8 cellular contexts compared by ENCODE assay signal in genomic region chr19:39052243-39052746, GRCh38. TPM values are rescaled to one million over a fixed set of nuclear protein-coding genes. Genes with fewer than 3 reads are reported as not detected.
DNase-seq lines count a peak whose midpoint lies in the region; ATAC-seq, FAIRE-seq and TF ChIP-seq lines count a peak whose summit lies in the region.

No MANE protein-coding gene starts in this region.

- BruUV-seq in HepG2 (replicated peaks; lab: Mats Ljungman, UMichigan) = no TSS peak

- H3K27me3 ChIP-seq in HepG2 (ENCODE audit: control insufficient read depth in 1 of 2, insufficient read depth in 2 of 2, low read length in 2 of 2) = no peaks in the 10 kb centered on the region

- TF ChIP-seq POLR2A in HepG2 (IDR thresholded peaks at IDR 0.05; ENCODE audit: insufficient read depth in 1 of 2, low read depth in 2 of 2, low read length in 2 of 2) = no peak

- in situ Hi-C loops in HepG2 (cut with HindIII; ENCODE audit: extremely low pct_ligation_motif_present, low pct_unique_long_range_greater_than_20kb) = no loop called here

- H3K27ac ChIP-seq in HepG2 (ENCODE audit: extremely low read length, insufficient read depth, low read length) = no peak overlapping the region

- TF ChIP-seq EP300 in HepG2 (IDR thresholded peaks at IDR 0.05; ENCODE audit: low read depth in 2 of 2, low read length in 2 of 2) = no peak
- TF ChIP-seq EP300 in HepG2 (CRISPR knock-in tag; IDR thresholded peaks at IDR 0.05; ENCODE audit: borderline replicate concordance) = no peak

- DNase-seq in DMS53 (lab: John Stamatoyannopoulos, UW) = peak; percentile 69
- peak; percentile 55 for DNase-seq in activated CD4-positive, alpha-beta T cell treated with anti-CD3 and anti-CD28 coated beads for 1 hour
- DNase-seq in central memory CD4-positive, alpha-beta T cell = peak; percentile 60
- peak; percentile 48 for DNase-seq in HepG2 (ENCODE audit: low spot score)
- peak; percentile 22 to 56 (median 47) for DNase-seq in stimulated activated CD4-positive, alpha-beta T cell treated with anti-CD3 and anti-CD28 coated beads, TNF-alpha, amount 100 ng/mL, for 1 hour (ENCODE audit: low read depth in 3 of 3, low spot score in 1 of 3)

- TF ChIP-seq CTCF in LNCAP (IDR thresholded peaks at IDR 0.05) (peak; percentile 82), HepG2 (CRISPR knock-in tag; IDR thresholded peaks at IDR 0.05) (peak; percentile 94)

- H3K9me3 ChIP-seq in HepG2 (ENCODE audit: low read length) = peaks cover 5% of the 10 kb centered on the region; the same call in 1 of the 2 replicates

- H4K20me1 ChIP-seq in HepG2 (ENCODE audit: insufficient read depth, low read length) = no peaks in the 10 kb centered on the region

- H3K4me2 ChIP-seq in HepG2 (ENCODE audit: low read depth, low read length) = peak overlapping the region; percentile 19; the same call in 1 of the 2 replicates

- H3K79me2 ChIP-seq in HepG2 (ENCODE audit: insufficient read depth, low read length) = no peaks in the 10 kb centered on the region

- intact Hi-C loops in HepG2 (cut with micrococcal nuclease; ENCODE audit: unreplicated experiment) = loop anchor here (5.0 kb wide), 1 partner anchor 75 kb away; the partner anchor contains the start of gene FBXO17

- FAIRE-seq in HepG2 (lab: Jason Lieb, UNC) = no peak

- CTCF ChIA-PET in HepG2 (lab: Yijun Ruan, JAX; ENCODE audit: low intra/inter-chr PET ratio, low total read pairs) = interaction anchor here (0.7 kb wide), 1 partner anchor 90 kb away, joined by 3 read pairs; no protein-coding TSS in a partner anchor

- ATAC-seq in HepG2 = peak; percentile 88
- no peak for ATAC-seq in HG02588 (IDR thresholded peaks at IDR 0.05; ENCODE audit: unreplicated experiment)
- no peak for ATAC-seq in GM18861 (IDR thresholded peaks at IDR 0.05; ENCODE audit: unreplicated experiment)

- POLR2A ChIA-PET in HepG2 (lab: Yijun Ruan, JAX) = no interaction called here

- H3K9ac ChIP-seq in HepG2 (ENCODE audit: insufficient read depth, low read depth, low read length) = no peak overlapping the region

- peaks cover 40% of the 10 kb centered on the region for H3K4me1 ChIP-seq in HepG2 (ENCODE audit: insufficient read depth, low read length)

- no peak overlapping the region for H3K4me3 ChIP-seq in HepG2 (replicated peaks in 1 of 3; ENCODE audit: insufficient read depth in 1 of 3, low read depth in 2 of 3, low read length in 3 of 3)

- TF ChIP-seq RAD21 in HepG2 (CRISPR knock-in tag; IDR thresholded peaks at IDR 0.05) = peak; percentile 76

- 3% methylated on average over 8 of the region's 10 CpGs for WGBS in HepG2 (ENCODE audit: low lambda C conversion rate)

- no peaks in the 10 kb centered on the region for H3K36me3 ChIP-seq in HepG2 (replicated peaks in 1 of 2; ENCODE audit: control insufficient read depth in 1 of 2, insufficient read depth in 2 of 2, low read length in 2 of 2)

- no peak overlapping the region for H2AFZ ChIP-seq in HepG2 (ENCODE audit: low read length)

TF ChIP-seq in HepG2, 621 proteins besides CTCF, POLR2A, EP300 and RAD21 (continues in another document):
- TF ChIP-seq YY1 (IDR thresholded peaks at IDR 0.05; ENCODE audit: insufficient read depth, insufficient replicate concordance, low read depth, low read length) (no peak), UBTF (CRISPR knock-in tag; IDR thresholded peaks at IDR 0.05) (0 out of 2 replicates have a peak, but pooled peaks have one; percentile 40), ZNF782 (CRISPR knock-in tag; IDR thresholded peaks at IDR 0.05; ENCODE audit: borderline replicate concordance) (0 out of 2 replicates have a peak, but pooled peaks have one; percentile 54), ZNF567 (CRISPR knock-in tag; IDR thresholded peaks at IDR 0.05; ENCODE audit: borderline replicate concordance) (0 out of 2 replicates have a peak, but pooled peaks have one; percentile 42), PATZ1 (CRISPR knock-in tag; IDR thresholded peaks at IDR 0.05) (peak; percentile 28; the same call in 1 of the 2 replicates), ZNF775 (CRISPR knock-in tag; IDR thresholded peaks at IDR 0.05; ENCODE audit: borderline replicate concordance) (no peak), XRCC5 (optimal IDR thresholded peaks at IDR 0.05; ENCODE audit: low read length) (peak; percentile 68)

RNA-seq across cellular contexts. Expression of gene FBXO27, which starts 19.9 kb away (rescaled TPM):
- 0.15 and 0.49 TPM in 2 replicates for total RNA-seq in HepG2 (2016; rRNA removed; fragmentation: Illumina TruSeq; extraction: Trizol)
- total RNA-seq in HepG2 (2016; cell fraction: cytosol; rRNA removed; fragmentation: Illumina TruSeq; extraction: Trizol; ENCODE audit: low read depth) = 0.20 and 0.26 TPM in 2 replicates
- total RNA-seq in HepG2 (2016; cell fraction: insoluble cytoplasmic fraction; rRNA removed; fragmentation: Illumina TruSeq; extraction: Trizol) = 0.27 and 0.35 TPM in 2 replicates
- total RNA-seq in HepG2 (2016; cell fraction: membrane; rRNA removed; fragmentation: Illumina TruSeq; extraction: Trizol) = 0.17 and 0.34 TPM in 2 replicates
- total RNA-seq in HepG2 (2016; cell fraction: nucleus; rRNA removed; fragmentation: Illumina TruSeq; extraction: Trizol) = not detected in 2 replicates
- 2.0 and 2.8 TPM in 2 replicates for polyA plus RNA-seq in HepG2 (2011; rRNA removed)
- 1.7 and 2.8 TPM in 2 replicates for polyA plus RNA-seq in HepG2 (2011; cell fraction: cytosol; rRNA removed)
- 1.4 and 1.7 TPM in 2 replicates for polyA plus RNA-seq in HepG2 (2011; cell fraction: nucleus; rRNA removed)
- polyA plus RNA-seq in HepG2 (2012) = 0.99 and 1.1 TPM in 2 replicates
- 0.10 TPM in 1 of 2 replicates, not detected in the other for polyA plus RNA-seq in HepG2 (2016; cell fraction: cytosol; fragmentation: Illumina TruSeq; extraction: Trizol; ENCODE audit: low read depth)
- 0.73 and 1.2 TPM in 2 replicates for polyA plus RNA-seq in HepG2 (2016; cell fraction: insoluble cytoplasmic fraction; fragmentation: Illumina TruSeq; extraction: Trizol; ENCODE audit: low read depth)
- 0.48 TPM in 2 replicates for polyA plus RNA-seq in HepG2 (2016; cell fraction: membrane; fragmentation: Illumina TruSeq; extraction: Trizol; ENCODE audit: low read depth)
- polyA plus RNA-seq in HepG2 (2016; cell fraction: nucleus; fragmentation: Illumina TruSeq; extraction: Trizol; ENCODE audit: insufficient read depth, low read depth) = 0.53 and 1.7 TPM in 2 replicates
- polyA minus RNA-seq in HepG2 (2011; rRNA and poly(A)+ RNA removed; ENCODE audit: low replicate concordance) = 0.23 and 2.3 TPM in 2 replicates
- not detected in 2 replicates for polyA minus RNA-seq in HepG2 (2011; cell fraction: cytosol; rRNA and poly(A)+ RNA removed)
- polyA minus RNA-seq in HepG2 (2011; cell fraction: nucleus; rRNA and poly(A)+ RNA removed) = 0.26 and 1.9 TPM in 2 replicates

RNA-seq across cellular contexts. Expression of gene ACP7, which starts 31.9 kb away (rescaled TPM):
- total RNA-seq in HepG2 (2016; rRNA removed; fragmentation: Illumina TruSeq; extraction: Trizol) = not detected in 2 replicates
- total RNA-seq in HepG2 (2016; cell fraction: cytosol; rRNA removed; fragmentation: Illumina TruSeq; extraction: Trizol; ENCODE audit: low read depth) = not detected in 2 replicates
- total RNA-seq in HepG2 (2016; cell fraction: insoluble cytoplasmic fraction; rRNA removed; fragmentation: Illumina TruSeq; extraction: Trizol) = not detected in 2 replicates
- not detected in 2 replicates for total RNA-seq in HepG2 (2016; cell fraction: membrane; rRNA removed; fragmentation: Illumina TruSeq; extraction: Trizol)
- total RNA-seq in HepG2 (2016; cell fraction: nucleus; rRNA removed; fragmentation: Illumina TruSeq; extraction: Trizol) = not detected in 2 replicates
- 0.03 TPM in 1 of 2 replicates, not detected in the other for polyA plus RNA-seq in HepG2 (2011; rRNA removed)
- polyA plus RNA-seq in HepG2 (2011; cell fraction: cytosol; rRNA removed) = not detected in 2 replicates
- polyA plus RNA-seq in HepG2 (2011; cell fraction: nucleus; rRNA removed) = not detected in 2 replicates
- polyA plus RNA-seq in HepG2 (2012) = not detected in 2 replicates
- polyA plus RNA-seq in HepG2 (2016; cell fraction: cytosol; fragmentation: Illumina TruSeq; extraction: Trizol; ENCODE audit: low read depth) = not detected in 2 replicates
- polyA plus RNA-seq in HepG2 (2016; cell fraction: insoluble cytoplasmic fraction; fragmentation: Illumina TruSeq; extraction: Trizol; ENCODE audit: low read depth) = not detected in 2 replicates
- polyA plus RNA-seq in HepG2 (2016; cell fraction: membrane; fragmentation: Illumina TruSeq; extraction: Trizol; ENCODE audit: low read depth) = not detected in 2 replicates
- not detected in 2 replicates for polyA plus RNA-seq in HepG2 (2016; cell fraction: nucleus; fragmentation: Illumina TruSeq; extraction: Trizol; ENCODE audit: insufficient read depth, low read depth)
- polyA minus RNA-seq in HepG2 (2011; rRNA and poly(A)+ RNA removed; ENCODE audit: low replicate concordance) = not detected in 2 replicates
- polyA minus RNA-seq in HepG2 (2011; cell fraction: cytosol; rRNA and poly(A)+ RNA removed) = not detected in 2 replicates
- polyA minus RNA-seq in HepG2 (2011; cell fraction: nucleus; rRNA and poly(A)+ RNA removed) = not detected in 2 replicates
